Comparison of ENCODE assay signal across 17 cellular contexts in genomic region chr10:77737608-77738007, GRCh38.
A peak's percentile ranks its signal among the peaks of the same experiment; 100 is the strongest.
DNase-seq lines count a peak whose midpoint lies in the region; ATAC-seq lines count a peak whose summit lies in the region.
"Had no signal": no experiment of that assay in that cellular context is flagged by ENCODE, and none has a peak within 500 bp of the region (broad histone marks: within the 10 kb centered on the region; RNA-seq: fewer than 3 reads in every experiment).

No MANE protein-coding gene starts in this region.

- H2BK5ac ChIP-seq in trophoblast cell (ENCODE audit: low read depth, low read length, poor library complexity): no peak overlapping the region

- no peak overlapping the region for H3K4me2 ChIP-seq in trophoblast cell (ENCODE audit: low read length)

- no peak overlapping the region for H2BK12ac ChIP-seq in trophoblast cell (ENCODE audit: low read length)

- no peak overlapping the region for H3K4me3 Mint-ChIP-seq in activated T-helper 17 cell treated with anti-CD3 and anti-CD28 coated beads, Interleukin-2, amount 50 U/mL, for 72 hours
- H3K4me3 Mint-ChIP-seq: activated naive CD4-positive, alpha-beta T cell treated with anti-CD3 and anti-CD28 coated beads for 36 hours; dendritic cell treated with granulocyte-macrophage colony-stimulating factor and Interleukin-4, amounts not matched to agents 40 ng/mL and 50 ng/mL, for 4 days; stimulated activated naive CD8-positive, alpha-beta T cell treated with anti-CD3 and anti-CD28 coated beads, Interleukin-15, amount 100 ng/mL, for 72 hours had no signal

- H3K36me3 Mint-ChIP-seq in activated T-helper 17 cell treated with anti-CD3 and anti-CD28 coated beads, Interleukin-2, amount 50 U/mL, for 72 hours (ENCODE audit: low read depth): no peaks in the 10 kb centered on the region

- H4K12ac ChIP-seq in trophoblast cell (ENCODE audit: low read depth, low read length): no peak overlapping the region

- DNase-seq in EH (ENCODE audit: low read depth) (peak; percentile 98), RPMI7951 (ENCODE audit: low read depth) (peak; percentile 64), fibroblast of gingiva (ENCODE audit: low read depth) (peak; percentile 94), trophoblast cell (peak; percentile 21 to 87), cerebellum (ENCODE audit: low spot score) (no peak)
- DNase-seq: activated naive CD4-positive, alpha-beta T cell treated with anti-CD3 and anti-CD28 coated beads for 36 hours; COR-L47; hippocampal formation; mesendoderm; NCI-H446; pancreas; stimulated activated CD4-positive, alpha-beta T cell treated with anti-CD3 and anti-CD28 coated beads, Interleukin-4, amount 100 ng/mL, for 24 hours; stimulated activated naive CD8-positive, alpha-beta T cell treated with anti-CD3 and anti-CD28 coated beads, Interleukin-15, amount 100 ng/mL, for 72 hours had no signal

- H3K79me1 ChIP-seq in trophoblast cell (ENCODE audit: low read length): no peaks in the 10 kb centered on the region

- no peak for ATAC-seq in activated T-helper 17 cell treated with anti-CD3 and anti-CD28 coated beads, Interleukin-2, amount 50 U/mL, for 72 hours (replicated peaks)
- ATAC-seq in GM18909 (IDR thresholded peaks at IDR 0.05; ENCODE audit: poor library complexity, unreplicated experiment): no peak
- ATAC-seq in GM21360 (IDR thresholded peaks at IDR 0.05; ENCODE audit: unreplicated experiment): no peak
- ATAC-seq: pancreas; stimulated activated naive CD8-positive, alpha-beta T cell treated with anti-CD3 and anti-CD28 coated beads, Interleukin-15, amount 100 ng/mL, for 72 hours had no signal

- H2AK5ac ChIP-seq in trophoblast cell (ENCODE audit: low read length): no peak overlapping the region

- no peak overlapping the region for H3K4ac ChIP-seq in trophoblast cell (ENCODE audit: low read depth, low read length)

- no peak overlapping the region for H3K9ac ChIP-seq in trophoblast cell (ENCODE audit: low read length)

- no peak overlapping the region for H4K8ac ChIP-seq in trophoblast cell (ENCODE audit: low read depth, low read length)

- no peak overlapping the region for H4K91ac ChIP-seq in trophoblast cell (ENCODE audit: low read depth, low read length)

- peaks cover 3% of the 10 kb centered on the region for H3K9me3 ChIP-seq in trophoblast cell (ENCODE audit: insufficient read depth, low read depth, low read length)
- H3K9me3 ChIP-seq: pancreas had no signal

- H3K36me3 ChIP-seq in trophoblast cell (ENCODE audit: control insufficient read depth in 1 of 2, insufficient read depth in 2 of 2, low read length in 2 of 2): peaks cover 1 to 5% of the 10 kb centered on the region in 2 experiments
- H3K36me3 ChIP-seq: pancreas had no signal

- H3K23ac ChIP-seq in trophoblast cell (ENCODE audit: low read length): no peak overlapping the region

- no peak overlapping the region for H2BK120ac ChIP-seq in trophoblast cell (ENCODE audit: insufficient read depth, low read length, poor library complexity)

- no peak overlapping the region for H3K4me3 ChIP-seq in trophoblast cell (ENCODE audit: low read depth, low read length)
- H3K4me3 ChIP-seq: pancreas had no signal

- peaks cover 6% of the 10 kb centered on the region for H3K4me1 Mint-ChIP-seq in activated T-helper 17 cell treated with anti-CD3 and anti-CD28 coated beads, Interleukin-2, amount 50 U/mL, for 72 hours
- H3K4me1 Mint-ChIP-seq: stimulated activated naive CD8-positive, alpha-beta T cell treated with anti-CD3 and anti-CD28 coated beads, Interleukin-15, amount 100 ng/mL, for 72 hours had no signal

- H3K27me3 Mint-ChIP-seq in activated T-helper 17 cell treated with anti-CD3 and anti-CD28 coated beads, Interleukin-2, amount 50 U/mL, for 72 hours: peaks cover 7% of the 10 kb centered on the region

- no peaks in the 10 kb centered on the region for H3K79me2 ChIP-seq in trophoblast cell (ENCODE audit: control insufficient read depth, insufficient read depth, low read length, poor library complexity)

- H3K9me3 Mint-ChIP-seq in activated T-helper 17 cell treated with anti-CD3 and anti-CD28 coated beads, Interleukin-2, amount 50 U/mL, for 72 hours: peaks cover 19% of the 10 kb centered on the region

- no CpG with 5 or more reads among the region's 2 CpGs for WGBS in trophoblast cell (ENCODE audit: extremely low coverage, insufficient coverage, insufficient read length)

- peaks cover 0 to 3% of the 10 kb centered on the region in 2 experiments for H3K4me1 ChIP-seq in trophoblast cell (ENCODE audit: control insufficient read depth in 1 of 2, insufficient read depth in 2 of 2, low read length in 2 of 2)
- H3K4me1 ChIP-seq: pancreas had no signal

- H3K18ac ChIP-seq in trophoblast cell (ENCODE audit: low read length): no peak overlapping the region

- no peaks in the 10 kb centered on the region for H3K27me3 ChIP-seq in trophoblast cell (ENCODE audit: insufficient read depth, low read length)
- H3K27me3 ChIP-seq: pancreas had no signal

- no peak overlapping the region for H3K14ac ChIP-seq in trophoblast cell (ENCODE audit: low read length)

- no peak overlapping the region for H3K27ac Mint-ChIP-seq in activated T-helper 17 cell treated with anti-CD3 and anti-CD28 coated beads, Interleukin-2, amount 50 U/mL, for 72 hours
- H3K27ac Mint-ChIP-seq: activated naive CD4-positive, alpha-beta T cell treated with anti-CD3 and anti-CD28 coated beads for 36 hours; dendritic cell treated with granulocyte-macrophage colony-stimulating factor and Interleukin-4, amounts not matched to agents 40 ng/mL and 50 ng/mL, for 4 days; stimulated activated naive CD8-positive, alpha-beta T cell treated with anti-CD3 and anti-CD28 coated beads, Interleukin-15, amount 100 ng/mL, for 72 hours had no signal

- no peak overlapping the region for H2AFZ ChIP-seq in trophoblast cell (ENCODE audit: insufficient read depth, low read length, poor library complexity)

- H3K27ac ChIP-seq in trophoblast cell (ENCODE audit: low read depth, low read length): no peak overlapping the region
- H3K27ac ChIP-seq: pancreas had no signal
